ENCODE assay signal across 8 cellular contexts in genomic region chr1:229624521-229624905, GRCh38. TPM values are rescaled to one million over a fixed set of nuclear protein-coding genes. Genes with fewer than 3 reads are reported as not detected.
DNase-seq lines count a peak whose midpoint lies in the region; ATAC-seq and TF ChIP-seq lines count a peak whose summit lies in the region.

No MANE protein-coding gene starts in this region.

- H3K9me3 ChIP-seq in SJSA1 (replicated peaks) (peaks cover 3% of the 10 kb centered on the region; the same call in 1 of the 2 replicates), sigmoid colon (no peaks in the 10 kb centered on the region)

- ATAC-seq in HG02840 (IDR thresholded peaks at IDR 0.05; ENCODE audit: low FRiP score, unreplicated experiment) = no peak

- 43 to 59% methylated on average over 5 of the region's 5 CpGs for WGBS in sigmoid colon, 2 donors

- H3K4me1 ChIP-seq in SJSA1 (replicated peaks) = peaks cover 16% of the 10 kb centered on the region
- peaks cover 0 to 64% (median 41%) of the 10 kb centered on the region in 4 donors for H3K4me1 ChIP-seq in sigmoid colon

- H3K27ac ChIP-seq in SJSA1 (no peak overlapping the region), sigmoid colon (peak overlapping the region; percentile 88 to 95 (median 92))

- DNase-seq in SJSA1 (ENCODE audit: low read depth in 1 of 2, low spot score in 2 of 2) = no peak
- no peak for DNase-seq in fibroblast of pulmonary artery (ENCODE audit: low read depth)
- DNase-seq in sigmoid colon = no peak
- no peak for DNase-seq in SK-N-DZ (ENCODE audit: low spot score)
- no peak for DNase-seq in ecto neural progenitor cell (ENCODE audit: low spot score)
- DNase-seq in NCI-H2196 (lab: John Stamatoyannopoulos, UW; ENCODE audit: unreplicated experiment) = no peak

- peak overlapping the region; percentile 69 for H3K4me3 ChIP-seq in GM08714 (ENCODE audit: low read length)
- H3K4me3 ChIP-seq in SJSA1 = peak overlapping the region; percentile 98
- peak overlapping the region; percentile 89 for H3K4me3 ChIP-seq in fibroblast of pulmonary artery (replicated peaks; ENCODE audit: low read depth, low read length)
- peak overlapping the region; percentile 70 to 96 (median 78) for H3K4me3 ChIP-seq in sigmoid colon

- intact Hi-C loops in sigmoid colon (cut with DNase I) = no loop called here

- H3K27me3 ChIP-seq in SJSA1 (replicated peaks) (no peaks in the 10 kb centered on the region), sigmoid colon (no peaks in the 10 kb centered on the region)

- H3K36me3 ChIP-seq in SJSA1 = peaks cover 16% of the 10 kb centered on the region
- no peaks in the 10 kb centered on the region for H3K36me3 ChIP-seq in sigmoid colon

- TF ChIP-seq CTCF in fibroblast of pulmonary artery (IDR thresholded peaks at IDR 0.05; ENCODE audit: low read length, missing control alignments) (no peak), sigmoid colon (IDR thresholded peaks at IDR 0.05) (no peak)

- no peak for TF ChIP-seq EP300 in sigmoid colon (IDR thresholded peaks at IDR 0.05)

- no peak for TF ChIP-seq POLR2A in sigmoid colon (IDR thresholded peaks at IDR 0.05)

RNA-seq across cellular contexts. Expression of gene TAF5L, which starts 1.4 kb away (rescaled TPM):
- 12.0 and 25.5 TPM in 2 replicates for total RNA-seq in SJSA1 (2014; rRNA removed; shearing (Covaris generic))
- 10 to 100 TPM; 11.1 to 18.0 (median 15.0) TPM for total RNA-seq in sigmoid colon
- 10 to 100 TPM; 10.6 to 13.7 (median 12.0) TPM for polyA plus RNA-seq in sigmoid colon
- 18.6 and 23.0 TPM in 2 replicates for polyA plus RNA-seq in SK-N-DZ (2014; cell fraction: cytosol; rRNA removed)
- 15.0 and 15.8 TPM in 2 replicates for polyA plus RNA-seq in SK-N-DZ (2014; cell fraction: nucleus; rRNA removed)

RNA-seq across cellular contexts. Expression of gene URB2, which starts 1.5 kb away (rescaled TPM):
- 11.9 and 15.2 TPM in 2 replicates for total RNA-seq in SJSA1 (2014; rRNA removed; shearing (Covaris generic))
- total RNA-seq in sigmoid colon = 10 to 100 TPM in 1 of 4 donors, 1 to 10 TPM in 3; 4.3 to 11.7 (median 7.4) TPM
- 1 to 10 TPM in 1 of 3 donors, under 1 TPM in 2; 0.60 to 5.2 (median 0.92) TPM for polyA plus RNA-seq in sigmoid colon
- 16.9 and 21.2 TPM in 2 replicates for polyA plus RNA-seq in SK-N-DZ (2014; cell fraction: cytosol; rRNA removed)
- polyA plus RNA-seq in SK-N-DZ (2014; cell fraction: nucleus; rRNA removed) = 10.2 and 15.8 TPM in 2 replicates
